ENCODE assay signal across 32 cellular contexts in the genomic region with DNA sequence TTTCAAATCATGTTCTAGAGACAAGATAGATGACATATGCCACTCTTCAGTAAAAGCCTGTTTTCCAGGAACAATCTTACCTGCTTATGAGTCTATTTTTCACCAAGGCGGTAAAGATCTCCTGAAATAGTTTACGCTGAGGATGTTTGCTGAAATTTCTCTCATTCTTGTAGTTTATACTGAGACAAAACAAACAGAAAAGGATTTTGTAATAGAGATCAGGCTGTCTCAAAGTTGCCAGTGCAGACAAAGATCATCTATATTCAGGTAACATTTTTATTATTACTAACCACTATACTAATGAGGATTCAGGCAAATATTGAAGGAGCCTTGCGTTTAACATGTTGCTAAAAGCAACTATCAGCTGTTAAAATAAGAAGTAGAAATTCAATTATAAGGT.
"Had no signal": no experiment of that assay in that cellular context is flagged by ENCODE, and none has a peak within 500 bp of the region (broad histone marks: within the 10 kb centered on the region; RNA-seq: fewer than 3 reads in every experiment).

No MANE protein-coding gene starts in this region.

- ATAC-seq: activated CD8-positive, alpha-beta memory T cell treated with anti-CD3 and anti-CD28 coated beads, Interleukin-2, amount 10 ng/mL, durations not matched to agents 7 days and 5 days; activated naive CD8-positive, alpha-beta T cell treated with anti-CD3 and anti-CD28 coated beads, Interleukin-2, amount 50 U/mL, for 24 hours; Panc1 had no signal

- H3K4me3 Mint-ChIP-seq: activated CD4-positive, alpha-beta memory T cell treated with anti-CD3 and anti-CD28 coated beads, Interleukin-2, amount 10 ng/mL, durations not matched to agents 7 days and 5 days; activated CD8-positive, alpha-beta memory T cell treated with anti-CD3 and anti-CD28 coated beads, Interleukin-2, amount 10 ng/mL, durations not matched to agents 7 days and 5 days; activated naive CD4-positive, alpha-beta T cell treated with anti-CD3 and anti-CD28 coated beads, Interleukin-2, amount 10 ng/mL, durations not matched to agents 7 days and 5 days; activated naive CD8-positive, alpha-beta T cell; activated naive CD8-positive, alpha-beta T cell treated with anti-CD3 and anti-CD28 coated beads, Interleukin-2, amount 50 U/mL, for 24 hours; brain had no signal

- FAIRE-seq: bronchial epithelial cell had no signal

- H3K4me3 ChIP-seq: SJCRH30, SK-N-MC had no signal

- H3K36me3 ChIP-seq: SJCRH30, WERI-Rb-1 had no signal

- H3K4me1 ChIP-seq: SJCRH30 had no signal

- H3K27ac Mint-ChIP-seq: activated CD4-positive, alpha-beta memory T cell treated with anti-CD3 and anti-CD28 coated beads, Interleukin-2, amount 10 ng/mL, durations not matched to agents 7 days and 5 days; activated CD8-positive, alpha-beta memory T cell treated with anti-CD3 and anti-CD28 coated beads, Interleukin-2, amount 10 ng/mL, durations not matched to agents 7 days and 5 days; activated naive CD4-positive, alpha-beta T cell treated with anti-CD3 and anti-CD28 coated beads, Interleukin-2, amount 10 ng/mL, durations not matched to agents 7 days and 5 days; activated naive CD8-positive, alpha-beta T cell; activated naive CD8-positive, alpha-beta T cell treated with anti-CD3 and anti-CD28 coated beads, Interleukin-2, amount 50 U/mL, for 24 hours; brain had no signal

- H3K36me3 Mint-ChIP-seq: activated naive CD4-positive, alpha-beta T cell treated with anti-CD3 and anti-CD28 coated beads, Interleukin-2, amount 10 ng/mL, durations not matched to agents 7 days and 5 days; activated naive CD8-positive, alpha-beta T cell; brain had no signal

- H3K27me3 Mint-ChIP-seq: activated CD4-positive, alpha-beta memory T cell treated with anti-CD3 and anti-CD28 coated beads, Interleukin-2, amount 10 ng/mL, durations not matched to agents 7 days and 5 days; activated CD8-positive, alpha-beta memory T cell treated with anti-CD3 and anti-CD28 coated beads, Interleukin-2, amount 10 ng/mL, durations not matched to agents 7 days and 5 days; activated naive CD4-positive, alpha-beta T cell treated with anti-CD3 and anti-CD28 coated beads, Interleukin-2, amount 10 ng/mL, durations not matched to agents 7 days and 5 days; activated naive CD8-positive, alpha-beta T cell; activated naive CD8-positive, alpha-beta T cell treated with anti-CD3 and anti-CD28 coated beads, Interleukin-2, amount 50 U/mL, for 24 hours had no signal

- H3K4me1 Mint-ChIP-seq: brain had no signal

- H3K27ac ChIP-seq: SJCRH30, SK-N-MC, WERI-Rb-1 had no signal

- H3K9me3 Mint-ChIP-seq: activated CD4-positive, alpha-beta memory T cell treated with anti-CD3 and anti-CD28 coated beads, Interleukin-2, amount 10 ng/mL, durations not matched to agents 7 days and 5 days; activated naive CD4-positive, alpha-beta T cell treated with anti-CD3 and anti-CD28 coated beads, Interleukin-2, amount 10 ng/mL, durations not matched to agents 7 days and 5 days; activated naive CD8-positive, alpha-beta T cell treated with anti-CD3 and anti-CD28 coated beads, Interleukin-2, amount 50 U/mL, for 24 hours; brain had no signal

- DNase-seq: activated CD4-positive, alpha-beta memory T cell treated with anti-CD3 and anti-CD28 coated beads, Interleukin-2, amount 10 ng/mL, durations not matched to agents 7 days and 5 days; activated CD4-positive, alpha-beta T cell treated with anti-CD3 and anti-CD28 coated beads for 1 hour; activated CD4-positive, alpha-beta T cell treated with anti-CD3 and anti-CD28 coated beads for 48 hours; activated CD4-positive, CD25-positive, alpha-beta regulatory T cell; activated CD8-positive, alpha-beta memory T cell treated with anti-CD3 and anti-CD28 coated beads for 24 hours; activated CD8-positive, alpha-beta memory T cell treated with anti-CD3 and anti-CD28 coated beads, Interleukin-2, amount 10 ng/mL, durations not matched to agents 7 days and 5 days; activated CD8-positive, alpha-beta memory T cell treated with anti-CD3 and anti-CD28 coated beads, Interleukin-2, amount 50 U/mL, for 48 hours; activated effector memory CD4-positive, alpha-beta T cell treated with Interleukin-2 at 50 U/mL for 16 hours; activated naive CD4-positive, alpha-beta T cell treated with anti-CD3 and anti-CD28 coated beads, Interleukin-2, amount 10 ng/mL, durations not matched to agents 7 days and 5 days; activated naive CD8-positive, alpha-beta T cell treated with anti-CD3 and anti-CD28 coated beads, Interleukin-2, amount 50 U/mL, for 24 hours; activated T-cell treated with anti-CD3 and anti-CD28 coated beads, Interleukin-2, amount 50 U/mL, for 48 hours; anterior cingulate cortex; Karpas-422; NCI-H1048; NCI-H1105 treated with DMSO at 0.1 percent for 48 hours; NCI-H1436; NCI-H1694; NCI-H1930; NCI-H2081 treated with DMSO at 0.1 percent for 48 hours; NCI-H226; NCI-H446 treated with DMSO at 0.1 percent for 48 hours; NCI-H524; NCI-H69; SHP77; SJCRH30; T1000; WERI-Rb-1 had no signal

- H3K27me3 ChIP-seq: SJCRH30 had no signal

- H3K9me3 ChIP-seq: SJCRH30 had no signal
